Comparison of ENCODE assay signal across 20 cellular contexts in genomic region chr11:127818625-127819024, GRCh38.
DNase-seq lines count a peak whose midpoint lies in the region; ATAC-seq and TF ChIP-seq lines count a peak whose summit lies in the region.
"Had no signal": no experiment of that assay in that cellular context is flagged by ENCODE, and none has a peak within 500 bp of the region (broad histone marks: within the 10 kb centered on the region; RNA-seq: fewer than 3 reads in every experiment).

No MANE protein-coding gene starts in this region.

- H3K4me3 Mint-ChIP-seq in nephron progenitor cell: no peak overlapping the region
- H3K4me3 Mint-ChIP-seq in stimulated activated naive B cell treated with anti-CD40 and anti-IgM and Interleukin-4, amounts not matched to agents 10 μg/mL and 1 μg/mL and 100 μg/mL, for 72 hours: no peak overlapping the region
- H3K4me3 Mint-ChIP-seq: B cell; CD4-positive, CD25-positive, alpha-beta regulatory T cell; CD8-positive, alpha-beta T cell; GM23338; H9 had no signal

- no peak overlapping the region for H3K4me3 ChIP-seq in Jurkat, Clone E6-1 (ENCODE audit: low read length)
- H3K4me3 ChIP-seq in MM.1S (ENCODE audit: low read length) (no peak overlapping the region), testis (no peak overlapping the region), right cardiac atrium (ENCODE audit: low read length) (no peak overlapping the region)
- H3K4me3 ChIP-seq: BLaER1, GM12878, GM23338 had no signal

- WGBS in testis, 2 donors: 99 to 100% methylated on average over 3 of the region's 3 CpGs
- 91% methylated on average over 3 of the region's 3 CpGs for whole genome bisulfite sequencing in right cardiac atrium

- H3K27me3 Mint-ChIP-seq in nephron progenitor cell (ENCODE audit: low read depth, poor library complexity): no peaks in the 10 kb centered on the region
- H3K27me3 Mint-ChIP-seq in stimulated activated naive B cell treated with anti-CD40 and anti-IgM and Interleukin-4, amounts not matched to agents 10 μg/mL and 1 μg/mL and 100 μg/mL, for 72 hours: no peaks in the 10 kb centered on the region
- H3K27me3 Mint-ChIP-seq: B cell had no signal

- H3K9ac ChIP-seq in MM.1S (ENCODE audit: low read length): no peak overlapping the region
- H3K9ac ChIP-seq: BLaER1 had no signal

- no peaks in the 10 kb centered on the region for H3K36me3 Mint-ChIP-seq in nephron progenitor cell (ENCODE audit: low read depth)
- H3K36me3 Mint-ChIP-seq in stimulated activated naive B cell treated with anti-CD40 and anti-IgM and Interleukin-4, amounts not matched to agents 10 μg/mL and 1 μg/mL and 100 μg/mL, for 72 hours: no peaks in the 10 kb centered on the region
- H3K36me3 Mint-ChIP-seq: CD4-positive, CD25-positive, alpha-beta regulatory T cell; CD8-positive, alpha-beta T cell had no signal

- H3K27ac Mint-ChIP-seq in nephron progenitor cell: peak overlapping the region; percentile 36
- H3K27ac Mint-ChIP-seq in stimulated activated naive B cell treated with anti-CD40 and anti-IgM and Interleukin-4, amounts not matched to agents 10 μg/mL and 1 μg/mL and 100 μg/mL, for 72 hours: no peak overlapping the region
- H3K27ac Mint-ChIP-seq: B cell; CD4-positive, CD25-positive, alpha-beta regulatory T cell; CD8-positive, alpha-beta T cell; GM23338; H9 had no signal

- H3F3A ChIP-seq in MM.1S (ENCODE audit: insufficient read depth, low read length): no peaks in the 10 kb centered on the region

- H3K79me2 ChIP-seq in MM.1S (ENCODE audit: low read length): no peaks in the 10 kb centered on the region

- peak overlapping the region; percentile 4; the same call in 1 of the 2 replicates for H3K4me2 ChIP-seq in MM.1S (ENCODE audit: low read depth, low read length)
- H3K4me2 ChIP-seq: BLaER1, GM23338 had no signal

- H3K27ac ChIP-seq in MM.1S (ENCODE audit: low read length) (peak overlapping the region; percentile 23; the same call in 1 of the 2 replicates), testis (no peak overlapping the region), right cardiac atrium (ENCODE audit: low read length) (no peak overlapping the region)
- H3K27ac ChIP-seq: BLaER1, C4-2B had no signal

- peak overlapping the region; percentile 1; the same call in 1 of the 2 replicates for H2AFZ ChIP-seq in MM.1S (ENCODE audit: low read length)
- H2AFZ ChIP-seq: GM23338 had no signal

- TF ChIP-seq CTCF in MM.1S (IDR thresholded peaks at IDR 0.05; ENCODE audit: low read length) (no peak), nephron progenitor cell (IDR thresholded peaks at IDR 0.05) (no peak), testis (IDR thresholded peaks at IDR 0.05) (no peak)

- no peak for TF ChIP-seq POLR2A in testis (IDR thresholded peaks at IDR 0.05)

- H3K4me1 ChIP-seq in MM.1S (ENCODE audit: low read length): peaks cover 12% of the 10 kb centered on the region
- H3K4me1 ChIP-seq in testis: no peaks in the 10 kb centered on the region
- H3K4me1 ChIP-seq in right cardiac atrium (ENCODE audit: control insufficient read depth, insufficient read depth, low read length): no peaks in the 10 kb centered on the region
- H3K4me1 ChIP-seq: BLaER1, Caco-2 had no signal

- H3K9me3 Mint-ChIP-seq in nephron progenitor cell: no peaks in the 10 kb centered on the region
- H3K9me3 Mint-ChIP-seq in stimulated activated naive B cell treated with anti-CD40 and anti-IgM and Interleukin-4, amounts not matched to agents 10 μg/mL and 1 μg/mL and 100 μg/mL, for 72 hours: no peaks in the 10 kb centered on the region
- H3K9me3 Mint-ChIP-seq: CD4-positive, CD25-positive, alpha-beta regulatory T cell; CD8-positive, alpha-beta T cell; GM23338; H9 had no signal

- H4K20me1 ChIP-seq in MM.1S (ENCODE audit: insufficient read depth, low read length): no peaks in the 10 kb centered on the region
- H4K20me1 ChIP-seq: BLaER1 had no signal

- H3K9me2 ChIP-seq in MM.1S (replicated peaks; ENCODE audit: insufficient read depth, low read length): no peaks in the 10 kb centered on the region

- H3K36me3 ChIP-seq in MM.1S (replicated peaks; ENCODE audit: insufficient read depth, low read length) (no peaks in the 10 kb centered on the region), testis (ENCODE audit: low read depth, missing control alignments) (no peaks in the 10 kb centered on the region)
- H3K36me3 ChIP-seq: BLaER1 had no signal

- peak; percentile 36 to 65 for ATAC-seq in stimulated activated naive B cell treated with anti-CD40 and anti-IgM and Interleukin-4, amounts not matched to agents 10 μg/mL and 1 μg/mL and 100 μg/mL, for 72 hours (replicated peaks)
- no peak for ATAC-seq in right cardiac atrium
- ATAC-seq: CD8-positive, alpha-beta T cell; GM12878; GM23338; HCT116 had no signal

- H3K27me3 ChIP-seq in MM.1S (replicated peaks; ENCODE audit: insufficient read depth, low read length): no peaks in the 10 kb centered on the region
- no peaks in the 10 kb centered on the region for H3K27me3 ChIP-seq in testis
- no peaks in the 10 kb centered on the region for H3K27me3 ChIP-seq in right cardiac atrium (ENCODE audit: control insufficient read depth, insufficient read depth)
- H3K27me3 ChIP-seq: BLaER1 had no signal

- peak; percentile 4 for DNase-seq in Jurkat, Clone E6-1 (ENCODE audit: low read depth, low spot score)
- DNase-seq in MM.1S (peak; percentile 75), nephron progenitor cell (no peak), testis (no peak), right cardiac atrium (no peak)
- no peak for DNase-seq in stimulated activated naive B cell treated with anti-CD40 and anti-IgM and Interleukin-4, amounts not matched to agents 10 μg/mL and 1 μg/mL and 100 μg/mL, for 72 hours
- no peak for DNase-seq in activated CD4-positive, CD25-positive, alpha-beta regulatory T cell (lab: John Stamatoyannopoulos, UW)
- DNase-seq: Caco-2; CD4-positive, CD25-positive, alpha-beta regulatory T cell; CD8-positive, alpha-beta T cell; DMS153; EL; GDM1; H9 had no signal

- H3K9me3 ChIP-seq in MM.1S (replicated peaks; ENCODE audit: insufficient read depth, low read length) (no peaks in the 10 kb centered on the region), testis (no peaks in the 10 kb centered on the region), right cardiac atrium (ENCODE audit: control insufficient read depth, low read length) (no peaks in the 10 kb centered on the region)
- H3K9me3 ChIP-seq: BLaER1, Caco-2 had no signal

- no peaks in the 10 kb centered on the region for H3K4me1 Mint-ChIP-seq in nephron progenitor cell
- no peaks in the 10 kb centered on the region for H3K4me1 Mint-ChIP-seq in stimulated activated naive B cell treated with anti-CD40 and anti-IgM and Interleukin-4, amounts not matched to agents 10 μg/mL and 1 μg/mL and 100 μg/mL, for 72 hours
- H3K4me1 Mint-ChIP-seq: B cell; CD4-positive, CD25-positive, alpha-beta regulatory T cell had no signal

- intact Hi-C loops in testis (cut with DNase I; ENCODE audit: low total_unique reads) (no loop called here), right cardiac atrium (cut with DNase I) (no loop called here)

Comparison
In these comparisons a context has a peak if more than half of its experiments do, and no peak if none do; other contexts are left out.
1. DNase-seq: peak in Jurkat, Clone E6-1 (single experiment) and MM.1S (single experiment); none in nephron progenitor cell (single experiment), stimulated activated naive B cell treated with anti-CD40 and anti-IgM and Interleukin-4, amounts not matched to agents 10 μg/mL and 1 μg/mL and 100 μg/mL, for 72 hours (single experiment), testis (single experiment), right cardiac atrium (0 of 3) and activated CD4-positive, CD25-positive, alpha-beta regulatory T cell (0 of 4).
2. ATAC-seq: peak in stimulated activated naive B cell treated with anti-CD40 and anti-IgM and Interleukin-4, amounts not matched to agents 10 μg/mL and 1 μg/mL and 100 μg/mL, for 72 hours (2 of 2); none in right cardiac atrium (0 of 2).